Comparison of ENCODE assay signal across 8 cellular contexts in genomic region chr14:50260511-50260910, GRCh38. TPM values are rescaled to one million over a fixed set of nuclear protein-coding genes. Genes with fewer than 3 reads are reported as not detected.
DNase-seq lines count a peak whose midpoint lies in the region; ATAC-seq and TF ChIP-seq lines count a peak whose summit lies in the region.

No MANE protein-coding gene starts in this region.

- DNase-seq in stimulated activated CD4-positive, alpha-beta T cell treated with anti-CD3 and anti-CD28 coated beads, Interleukin-15, amount 100 ng/mL, for 24 hours: peak; percentile 6
- DNase-seq in stimulated activated CD4-positive, alpha-beta T cell treated with anti-CD3 and anti-CD28 coated beads, Interleukin-12 subunit alpha, Interleukin-12 subunit beta, amount 100 ng/mL, for 4 hours: no peak
- DNase-seq in M059J (ENCODE audit: low read depth) (peak; percentile 40), astrocyte of the cerebellum (ENCODE audit: low read depth) (peak; percentile 28), kidney glomerular epithelial cell (lab: John Stamatoyannopoulos, UW) (peak; percentile 4), COLO829 (ENCODE audit: low spot score) (no peak)

- ATAC-seq in HG03045 (IDR thresholded peaks at IDR 0.05; ENCODE audit: unreplicated experiment) (no peak), HG03378 (IDR thresholded peaks at IDR 0.05; ENCODE audit: unreplicated experiment) (no peak)

- in situ Hi-C loops in astrocyte of the cerebellum (cut with HindIII; ENCODE audit: low sequenced_read_pairs): no loop called here

- peak; percentile 68 for TF ChIP-seq CTCF in astrocyte of the cerebellum (IDR thresholded peaks at IDR 0.05; ENCODE audit: low read depth, low read length, missing control alignments)

- H3K4me3 ChIP-seq in astrocyte of the cerebellum (ENCODE audit: low read depth, low read length): no peak overlapping the region

RNA-seq across cellular contexts. Expression of gene SOS2, which starts 29.1 kb away (rescaled TPM):
- total RNA-seq in M059J (2014; rRNA removed; shearing (Covaris generic)): 12.9 and 22.8 TPM in 2 replicates

RNA-seq across cellular contexts. Expression of gene L2HGDH, which starts 51.5 kb away (rescaled TPM):
- 4.3 and 9.9 TPM in 2 replicates for total RNA-seq in M059J (2014; rRNA removed; shearing (Covaris generic))

RNA-seq across cellular contexts. Expression of gene DMAC2L, which starts 51.6 kb away (rescaled TPM):
- total RNA-seq in M059J (2014; rRNA removed; shearing (Covaris generic)): 5.5 and 16.8 TPM in 2 replicates

Comparison
In these comparisons a context has a peak if more than half of its experiments do, and no peak if none do; other contexts are left out.
1. DNase-seq: peak in stimulated activated CD4-positive, alpha-beta T cell treated with anti-CD3 and anti-CD28 coated beads, Interleukin-15, amount 100 ng/mL, for 24 hours (single experiment), M059J (single experiment), astrocyte of the cerebellum (single experiment) and kidney glomerular epithelial cell (single experiment); none in stimulated activated CD4-positive, alpha-beta T cell treated with anti-CD3 and anti-CD28 coated beads, Interleukin-12 subunit alpha, Interleukin-12 subunit beta, amount 100 ng/mL, for 4 hours (single experiment) and COLO829 (single experiment).